ENCODE assay signal across 25 cellular contexts in genomic region chr10:132748545-132749427, GRCh38.
"Had no signal": no experiment of that assay in that cellular context is flagged by ENCODE, and none has a peak within 500 bp of the region (broad histone marks: within the 10 kb centered on the region; RNA-seq: fewer than 3 reads in every experiment).

No MANE protein-coding gene starts in this region.

- H3K4me3 Mint-ChIP-seq: activated CD4-positive, alpha-beta memory T cell treated with anti-CD3 and anti-CD28 coated beads, Interleukin-2, amount 10 ng/mL, durations not matched to agents 7 days and 5 days; activated CD4-positive, alpha-beta T cell treated with anti-CD3 and anti-CD28 coated beads, Interleukin-2, amount 10 ng/mL, durations not matched to agents 7 days and 5 days; activated naive CD8-positive, alpha-beta T cell; activated T-cell treated with anti-CD3 and anti-CD28 coated beads, Interleukin-2, amount 50 U/mL, for 4 hours; central memory CD8-positive, alpha-beta T cell; dendritic cell treated with granulocyte-macrophage colony-stimulating factor and Interleukin-4, amounts not matched to agents 40 ng/mL and 50 ng/mL, for 4 days; endodermal cell; natural killer cell; stimulated activated effector memory CD8-positive, alpha-beta T cell treated with anti-CD3 and anti-CD28 coated beads, Interleukin-12 subunit alpha, Interleukin-12 subunit beta, amount 100 ng/mL, for 72 hours; stimulated activated naive CD8-positive, alpha-beta T cell treated with anti-CD3 and anti-CD28 coated beads, Interleukin-15, Interleukin-2, amounts not matched to agents 100 ng/mL and 50 ng/mL, for 24 hours; T-helper 1 cell treated with Interleukin-12 subunit alpha and Interleukin-12 subunit beta and Interleukin-4 antibody, amounts not matched to agents 30 μg/mL and 1 μg/mL, for 36 hours had no signal

- H3K27me3 Mint-ChIP-seq: activated CD4-positive, alpha-beta memory T cell treated with anti-CD3 and anti-CD28 coated beads, Interleukin-2, amount 10 ng/mL, durations not matched to agents 7 days and 5 days; activated CD4-positive, alpha-beta T cell treated with anti-CD3 and anti-CD28 coated beads, Interleukin-2, amount 10 ng/mL, durations not matched to agents 7 days and 5 days; activated naive CD8-positive, alpha-beta T cell; central memory CD8-positive, alpha-beta T cell; dendritic cell treated with granulocyte-macrophage colony-stimulating factor and Interleukin-4, amounts not matched to agents 40 ng/mL and 50 ng/mL, for 4 days; stimulated activated naive CD8-positive, alpha-beta T cell treated with anti-CD3 and anti-CD28 coated beads, Interleukin-15, Interleukin-2, amounts not matched to agents 100 ng/mL and 50 ng/mL, for 24 hours had no signal

- H3K27ac Mint-ChIP-seq: activated CD4-positive, alpha-beta memory T cell treated with anti-CD3 and anti-CD28 coated beads, Interleukin-2, amount 10 ng/mL, durations not matched to agents 7 days and 5 days; activated CD4-positive, alpha-beta T cell treated with anti-CD3 and anti-CD28 coated beads, Interleukin-2, amount 10 ng/mL, durations not matched to agents 7 days and 5 days; activated naive CD8-positive, alpha-beta T cell; activated T-helper 2 cell treated with anti-CD3 and anti-CD28 coated beads, Interferon-gamma antibody, Interleukin-2, Interleukin-4, amounts not matched to agents 10 μg/mL and 5 μg/mL and 100 μg/mL, durations not matched to agents 14 hours and 24 hours and 36 hours; dendritic cell treated with granulocyte-macrophage colony-stimulating factor and Interleukin-4, amounts not matched to agents 40 ng/mL and 50 ng/mL, for 4 days; natural killer cell; stimulated activated effector memory CD8-positive, alpha-beta T cell treated with anti-CD3 and anti-CD28 coated beads, Interleukin-12 subunit alpha, Interleukin-12 subunit beta, amount 100 ng/mL, for 72 hours; stimulated activated naive CD8-positive, alpha-beta T cell treated with anti-CD3 and anti-CD28 coated beads, Interleukin-15, Interleukin-2, amounts not matched to agents 100 ng/mL and 50 ng/mL, for 24 hours; T-helper 1 cell treated with Interleukin-12 subunit alpha and Interleukin-12 subunit beta and Interleukin-4 antibody, amounts not matched to agents 30 μg/mL and 1 μg/mL, for 36 hours had no signal

- H3K4me1 Mint-ChIP-seq: activated CD4-positive, alpha-beta memory T cell treated with anti-CD3 and anti-CD28 coated beads, Interleukin-2, amount 10 ng/mL, durations not matched to agents 7 days and 5 days; activated CD4-positive, alpha-beta T cell treated with anti-CD3 and anti-CD28 coated beads, Interleukin-2, amount 10 ng/mL, durations not matched to agents 7 days and 5 days; central memory CD8-positive, alpha-beta T cell; natural killer cell; stimulated activated effector memory CD8-positive, alpha-beta T cell treated with anti-CD3 and anti-CD28 coated beads, Interleukin-12 subunit alpha, Interleukin-12 subunit beta, amount 100 ng/mL, for 72 hours had no signal

- ATAC-seq: activated T-cell treated with anti-CD3 and anti-CD28 coated beads, Interleukin-2, amount 50 U/mL, for 4 hours; esophagus mucosa; left lung; natural killer cell; stimulated activated effector memory CD8-positive, alpha-beta T cell treated with anti-CD3 and anti-CD28 coated beads, Interleukin-12 subunit alpha, Interleukin-12 subunit beta, amount 100 ng/mL, for 72 hours had no signal

- H3K9me3 Mint-ChIP-seq: activated CD4-positive, alpha-beta memory T cell treated with anti-CD3 and anti-CD28 coated beads, Interleukin-2, amount 10 ng/mL, durations not matched to agents 7 days and 5 days; activated CD4-positive, alpha-beta T cell treated with anti-CD3 and anti-CD28 coated beads, Interleukin-2, amount 10 ng/mL, durations not matched to agents 7 days and 5 days; activated T-cell treated with anti-CD3 and anti-CD28 coated beads, Interleukin-2, amount 50 U/mL, for 4 hours; activated T-helper 2 cell treated with anti-CD3 and anti-CD28 coated beads, Interferon-gamma antibody, Interleukin-2, Interleukin-4, amounts not matched to agents 10 μg/mL and 5 μg/mL and 100 μg/mL, durations not matched to agents 14 hours and 24 hours and 36 hours; central memory CD8-positive, alpha-beta T cell; dendritic cell treated with granulocyte-macrophage colony-stimulating factor and Interleukin-4, amounts not matched to agents 40 ng/mL and 50 ng/mL, for 4 days; endodermal cell; natural killer cell; stimulated activated effector memory CD8-positive, alpha-beta T cell treated with anti-CD3 and anti-CD28 coated beads, Interleukin-12 subunit alpha, Interleukin-12 subunit beta, amount 100 ng/mL, for 72 hours; stimulated activated naive CD8-positive, alpha-beta T cell treated with anti-CD3 and anti-CD28 coated beads, Interleukin-15, Interleukin-2, amounts not matched to agents 100 ng/mL and 50 ng/mL, for 24 hours had no signal

- H3K36me3 Mint-ChIP-seq: activated naive CD8-positive, alpha-beta T cell; natural killer cell had no signal

- DNase-seq: activated CD4-positive, alpha-beta memory T cell treated with anti-CD3 and anti-CD28 coated beads, Interleukin-2, amount 10 ng/mL, durations not matched to agents 7 days and 5 days; activated CD4-positive, alpha-beta T cell treated with anti-CD3 and anti-CD28 coated beads for 1 hour; activated CD4-positive, alpha-beta T cell treated with anti-CD3 and anti-CD28 coated beads, Interleukin-2, amount 10 ng/mL, durations not matched to agents 7 days and 5 days; activated T-cell treated with anti-CD3 and anti-CD28 coated beads, Interleukin-2, amount 50 U/mL, for 4 hours; anterior cingulate cortex; endodermal cell; foreskin fibroblast; head of caudate nucleus; hypothalamus; left lung; mesendoderm; natural killer cell; sigmoid colon; small intestine; stimulated activated CD4-positive, alpha-beta T cell treated with anti-CD3 and anti-CD28 coated beads, Interleukin-4, amount 100 ng/mL, for 24 hours; T1000; WERI-Rb-1 had no signal
